ENCODE assay signal across 1 cellular context in the genomic region with DNA sequence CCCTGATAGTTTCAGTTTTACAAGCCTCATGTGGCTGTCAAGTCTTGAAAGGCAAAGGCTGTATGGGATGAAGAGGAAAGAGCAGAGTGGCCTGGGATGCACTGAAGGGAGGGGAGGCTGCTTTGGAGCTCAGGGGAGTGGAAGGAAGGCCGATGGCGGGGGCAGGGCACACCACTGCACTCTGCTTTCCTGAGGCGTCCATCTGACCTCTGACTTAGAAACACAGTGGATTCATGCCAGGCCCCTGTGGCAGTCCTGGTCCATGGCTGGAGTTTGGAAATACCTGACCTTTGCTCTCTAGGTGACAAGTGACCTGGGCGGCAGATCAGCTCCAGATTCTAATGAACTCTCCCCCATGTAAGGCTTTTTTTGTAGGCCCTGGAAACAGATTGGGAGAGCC.
TF ChIP-seq lines count a peak whose summit lies in the region.

No MANE protein-coding gene starts in this region.

TF ChIP-seq in HepG2, 621 proteins besides CTCF, POLR2A, EP300 and RAD21 (continued from another document and continues in another):
- TF ChIP-seq, protein P1, sequence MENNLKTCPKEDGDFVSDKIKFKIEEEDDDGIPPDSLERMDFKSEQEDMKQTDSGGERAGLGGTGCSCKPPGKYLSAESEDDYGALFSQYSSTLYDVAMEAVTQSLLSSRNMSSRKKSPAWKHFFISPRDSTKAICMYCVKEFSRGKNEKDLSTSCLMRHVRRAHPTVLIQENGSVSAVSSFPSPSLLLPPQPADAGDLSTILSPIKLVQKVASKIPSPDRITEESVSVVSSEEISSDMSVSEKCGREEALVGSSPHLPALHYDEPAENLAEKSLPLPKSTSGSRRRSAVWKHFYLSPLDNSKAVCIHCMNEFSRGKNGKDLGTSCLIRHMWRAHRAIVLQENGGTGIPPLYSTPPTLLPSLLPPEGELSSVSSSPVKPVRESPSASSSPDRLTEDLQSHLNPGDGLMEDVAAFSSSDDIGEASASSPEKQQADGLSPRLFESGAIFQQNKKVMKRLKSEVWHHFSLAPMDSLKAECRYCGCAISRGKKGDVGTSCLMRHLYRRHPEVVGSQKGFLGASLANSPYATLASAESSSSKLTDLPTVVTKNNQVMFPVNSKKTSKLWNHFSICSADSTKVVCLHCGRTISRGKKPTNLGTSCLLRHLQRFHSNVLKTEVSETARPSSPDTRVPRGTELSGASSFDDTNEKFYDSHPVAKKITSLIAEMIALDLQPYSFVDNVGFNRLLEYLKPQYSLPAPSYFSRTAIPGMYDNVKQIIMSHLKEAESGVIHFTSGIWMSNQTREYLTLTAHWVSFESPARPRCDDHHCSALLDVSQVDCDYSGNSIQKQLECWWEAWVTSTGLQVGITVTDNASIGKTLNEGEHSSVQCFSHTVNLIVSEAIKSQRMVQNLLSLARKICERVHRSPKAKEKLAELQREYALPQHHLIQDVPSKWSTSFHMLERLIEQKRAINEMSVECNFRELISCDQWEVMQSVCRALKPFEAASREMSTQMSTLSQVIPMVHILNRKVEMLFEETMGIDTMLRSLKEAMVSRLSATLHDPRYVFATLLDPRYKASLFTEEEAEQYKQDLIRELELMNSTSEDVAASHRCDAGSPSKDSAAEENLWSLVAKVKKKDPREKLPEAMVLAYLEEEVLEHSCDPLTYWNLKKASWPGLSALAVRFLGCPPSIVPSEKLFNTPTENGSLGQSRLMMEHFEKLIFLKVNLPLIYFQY (CRISPR knock-in tag; IDR thresholded peaks at IDR 0.05; ENCODE audit: borderline replicate concordance), result no peak
- TF ChIP-seq, protein P2, sequence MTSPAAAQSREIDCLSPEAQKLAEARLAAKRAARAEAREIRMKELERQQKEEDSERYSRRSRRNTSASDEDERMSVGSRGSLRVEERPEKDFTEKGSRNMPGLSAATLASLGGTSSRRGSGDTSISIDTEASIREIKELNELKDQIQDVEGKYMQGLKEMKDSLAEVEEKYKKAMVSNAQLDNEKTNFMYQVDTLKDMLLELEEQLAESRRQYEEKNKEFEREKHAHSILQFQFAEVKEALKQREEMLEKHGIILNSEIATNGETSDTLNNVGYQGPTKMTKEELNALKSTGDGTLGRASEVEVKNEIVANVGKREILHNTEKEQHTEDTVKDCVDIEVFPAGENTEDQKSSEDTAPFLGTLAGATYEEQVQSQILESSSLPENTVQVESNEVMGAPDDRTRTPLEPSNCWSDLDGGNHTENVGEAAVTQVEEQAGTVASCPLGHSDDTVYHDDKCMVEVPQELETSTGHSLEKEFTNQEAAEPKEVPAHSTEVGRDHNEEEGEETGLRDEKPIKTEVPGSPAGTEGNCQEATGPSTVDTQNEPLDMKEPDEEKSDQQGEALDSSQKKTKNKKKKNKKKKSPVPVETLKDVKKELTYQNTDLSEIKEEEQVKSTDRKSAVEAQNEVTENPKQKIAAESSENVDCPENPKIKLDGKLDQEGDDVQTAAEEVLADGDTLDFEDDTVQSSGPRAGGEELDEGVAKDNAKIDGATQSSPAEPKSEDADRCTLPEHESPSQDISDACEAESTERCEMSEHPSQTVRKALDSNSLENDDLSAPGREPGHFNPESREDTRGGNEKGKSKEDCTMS (CRISPR knock-in tag; conservative IDR thresholded peaks at IDR 0.05), result no peak
- TF ChIP-seq ZFX (CRISPR knock-in tag; IDR thresholded peaks at IDR 0.05; ENCODE audit: low read depth), result peak; percentile 73; the same call in 1 of the 2 replicates
- TF ChIP-seq ZNF614 (CRISPR knock-in tag; IDR thresholded peaks at IDR 0.05; ENCODE audit: borderline replicate concordance), result no peak
- no peak for TF ChIP-seq FOSL1 (CRISPR knock-in tag; IDR thresholded peaks at IDR 0.05; ENCODE audit: borderline replicate concordance)
- no peak; the same call in 1 of the 2 replicates for TF ChIP-seq MYC (CRISPR knock-in tag; IDR thresholded peaks at IDR 0.05; ENCODE audit: borderline replicate concordance)
- 0 out of 2 replicates have a peak, but pooled peaks have one; percentile 61 for TF ChIP-seq HNRNPL (IDR thresholded peaks at IDR 0.05; ENCODE audit: low read depth, low read length)
- TF ChIP-seq ZNF550 (CRISPR knock-in tag; IDR thresholded peaks at IDR 0.05; ENCODE audit: borderline replicate concordance), result no peak
- TF ChIP-seq, protein P3, sequence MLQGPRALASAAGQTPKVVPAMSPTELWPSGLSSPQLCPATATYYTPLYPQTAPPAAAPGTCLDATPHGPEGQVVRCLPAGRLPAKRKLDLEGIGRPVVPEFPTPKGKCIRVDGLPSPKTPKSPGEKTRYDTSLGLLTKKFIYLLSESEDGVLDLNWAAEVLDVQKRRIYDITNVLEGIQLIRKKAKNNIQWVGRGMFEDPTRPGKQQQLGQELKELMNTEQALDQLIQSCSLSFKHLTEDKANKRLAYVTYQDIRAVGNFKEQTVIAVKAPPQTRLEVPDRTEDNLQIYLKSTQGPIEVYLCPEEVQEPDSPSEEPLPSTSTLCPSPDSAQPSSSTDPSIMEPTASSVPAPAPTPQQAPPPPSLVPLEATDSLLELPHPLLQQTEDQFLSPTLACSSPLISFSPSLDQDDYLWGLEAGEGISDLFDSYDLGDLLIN (CRISPR knock-in tag; IDR thresholded peaks at IDR 0.05; ENCODE audit: borderline replicate concordance), result no peak
- TF ChIP-seq, protein P4, sequence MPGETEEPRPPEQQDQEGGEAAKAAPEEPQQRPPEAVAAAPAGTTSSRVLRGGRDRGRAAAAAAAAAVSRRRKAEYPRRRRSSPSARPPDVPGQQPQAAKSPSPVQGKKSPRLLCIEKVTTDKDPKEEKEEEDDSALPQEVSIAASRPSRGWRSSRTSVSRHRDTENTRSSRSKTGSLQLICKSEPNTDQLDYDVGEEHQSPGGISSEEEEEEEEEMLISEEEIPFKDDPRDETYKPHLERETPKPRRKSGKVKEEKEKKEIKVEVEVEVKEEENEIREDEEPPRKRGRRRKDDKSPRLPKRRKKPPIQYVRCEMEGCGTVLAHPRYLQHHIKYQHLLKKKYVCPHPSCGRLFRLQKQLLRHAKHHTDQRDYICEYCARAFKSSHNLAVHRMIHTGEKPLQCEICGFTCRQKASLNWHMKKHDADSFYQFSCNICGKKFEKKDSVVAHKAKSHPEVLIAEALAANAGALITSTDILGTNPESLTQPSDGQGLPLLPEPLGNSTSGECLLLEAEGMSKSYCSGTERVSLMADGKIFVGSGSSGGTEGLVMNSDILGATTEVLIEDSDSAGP (CRISPR knock-in tag; IDR thresholded peaks at IDR 0.05; ENCODE audit: borderline replicate concordance), result peak; percentile 30; the same call in 1 of the 2 replicates
- no peak for TF ChIP-seq JUN (CRISPR knock-in tag; IDR thresholded peaks at IDR 0.05)
- TF ChIP-seq, protein P5, sequence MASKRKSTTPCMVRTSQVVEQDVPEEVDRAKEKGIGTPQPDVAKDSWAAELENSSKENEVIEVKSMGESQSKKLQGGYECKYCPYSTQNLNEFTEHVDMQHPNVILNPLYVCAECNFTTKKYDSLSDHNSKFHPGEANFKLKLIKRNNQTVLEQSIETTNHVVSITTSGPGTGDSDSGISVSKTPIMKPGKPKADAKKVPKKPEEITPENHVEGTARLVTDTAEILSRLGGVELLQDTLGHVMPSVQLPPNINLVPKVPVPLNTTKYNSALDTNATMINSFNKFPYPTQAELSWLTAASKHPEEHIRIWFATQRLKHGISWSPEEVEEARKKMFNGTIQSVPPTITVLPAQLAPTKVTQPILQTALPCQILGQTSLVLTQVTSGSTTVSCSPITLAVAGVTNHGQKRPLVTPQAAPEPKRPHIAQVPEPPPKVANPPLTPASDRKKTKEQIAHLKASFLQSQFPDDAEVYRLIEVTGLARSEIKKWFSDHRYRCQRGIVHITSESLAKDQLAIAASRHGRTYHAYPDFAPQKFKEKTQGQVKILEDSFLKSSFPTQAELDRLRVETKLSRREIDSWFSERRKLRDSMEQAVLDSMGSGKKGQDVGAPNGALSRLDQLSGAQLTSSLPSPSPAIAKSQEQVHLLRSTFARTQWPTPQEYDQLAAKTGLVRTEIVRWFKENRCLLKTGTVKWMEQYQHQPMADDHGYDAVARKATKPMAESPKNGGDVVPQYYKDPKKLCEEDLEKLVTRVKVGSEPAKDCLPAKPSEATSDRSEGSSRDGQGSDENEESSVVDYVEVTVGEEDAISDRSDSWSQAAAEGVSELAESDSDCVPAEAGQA (IDR thresholded peaks at IDR 0.05; ENCODE audit: low read depth), result no peak
- TF ChIP-seq, protein P5 (CRISPR knock-in tag; IDR thresholded peaks at IDR 0.05; ENCODE audit: borderline replicate concordance), result no peak
- TF ChIP-seq TAF15 (IDR thresholded peaks at IDR 0.05; ENCODE audit: low read depth, low read length, poor library complexity, severe bottlenecking), result no peak
- no peak for TF ChIP-seq NCOA1 (CRISPR knock-in tag; IDR thresholded peaks at IDR 0.05)
- TF ChIP-seq, protein P6, sequence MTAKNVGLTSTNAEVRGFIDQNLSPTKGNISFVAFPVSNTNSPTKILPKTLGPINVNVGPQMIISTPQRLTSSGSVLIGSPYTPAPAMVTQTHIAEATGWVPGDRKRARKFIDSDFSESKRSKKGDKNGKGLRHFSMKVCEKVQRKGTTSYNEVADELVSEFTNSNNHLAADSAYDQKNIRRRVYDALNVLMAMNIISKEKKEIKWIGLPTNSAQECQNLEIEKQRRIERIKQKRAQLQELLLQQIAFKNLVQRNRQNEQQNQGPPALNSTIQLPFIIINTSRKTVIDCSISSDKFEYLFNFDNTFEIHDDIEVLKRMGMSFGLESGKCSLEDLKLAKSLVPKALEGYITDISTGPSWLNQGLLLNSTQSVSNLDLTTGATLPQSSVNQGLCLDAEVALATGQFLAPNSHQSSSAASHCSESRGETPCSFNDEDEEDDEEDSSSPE (CRISPR knock-in tag; IDR thresholded peaks at IDR 0.05), result 0 out of 2 replicates have a peak, but pooled peaks have one; percentile 19
- no peak for TF ChIP-seq ZFP62 (CRISPR knock-in tag; IDR thresholded peaks at IDR 0.05)
- TF ChIP-seq ZNF619 (CRISPR knock-in tag; IDR thresholded peaks at IDR 0.05), result no peak
- no peak for TF ChIP-seq CREM (IDR thresholded peaks at IDR 0.05)
- no peak for TF ChIP-seq CREM (CRISPR knock-in tag; IDR thresholded peaks at IDR 0.05)
- TF ChIP-seq DNMT3B (CRISPR knock-in tag; conservative IDR thresholded peaks at IDR 0.05), result no peak
- TF ChIP-seq SRF (IDR thresholded peaks at IDR 0.05; ENCODE audit: low read depth, low read length), result no peak
- peak; percentile 52; the same call in 1 of the 2 replicates for TF ChIP-seq ZBTB7A (CRISPR knock-in tag; IDR thresholded peaks at IDR 0.05)
- no peak; the same call in 1 of the 2 replicates for TF ChIP-seq KDM5B (CRISPR knock-in tag; IDR thresholded peaks at IDR 0.05; ENCODE audit: borderline replicate concordance)
- TF ChIP-seq ZNF773 (CRISPR knock-in tag; IDR thresholded peaks at IDR 0.05; ENCODE audit: borderline replicate concordance), result no peak
- TF ChIP-seq, protein P7, sequence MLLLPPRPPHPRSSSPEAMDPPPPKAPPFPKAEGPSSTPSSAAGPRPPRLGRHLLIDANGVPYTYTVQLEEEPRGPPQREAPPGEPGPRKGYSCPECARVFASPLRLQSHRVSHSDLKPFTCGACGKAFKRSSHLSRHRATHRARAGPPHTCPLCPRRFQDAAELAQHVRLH (CRISPR knock-in tag; IDR thresholded peaks at IDR 0.05; ENCODE audit: borderline replicate concordance, low read depth), result no peak
- peak; percentile 81 for TF ChIP-seq GATAD2A (CRISPR knock-in tag; IDR thresholded peaks at IDR 0.05)
- TF ChIP-seq, protein P8, sequence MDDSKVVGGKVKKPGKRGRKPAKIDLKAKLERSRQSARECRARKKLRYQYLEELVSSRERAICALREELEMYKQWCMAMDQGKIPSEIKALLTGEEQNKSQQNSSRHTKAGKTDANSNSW (CRISPR knock-in tag; IDR thresholded peaks at IDR 0.05; ENCODE audit: borderline replicate concordance), result no peak
- TF ChIP-seq REL (CRISPR knock-in tag; conservative IDR thresholded peaks at IDR 0.05), result no peak
- TF ChIP-seq, protein P9, sequence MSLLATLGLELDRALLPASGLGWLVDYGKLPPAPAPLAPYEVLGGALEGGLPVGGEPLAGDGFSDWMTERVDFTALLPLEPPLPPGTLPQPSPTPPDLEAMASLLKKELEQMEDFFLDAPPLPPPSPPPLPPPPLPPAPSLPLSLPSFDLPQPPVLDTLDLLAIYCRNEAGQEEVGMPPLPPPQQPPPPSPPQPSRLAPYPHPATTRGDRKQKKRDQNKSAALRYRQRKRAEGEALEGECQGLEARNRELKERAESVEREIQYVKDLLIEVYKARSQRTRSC (CRISPR knock-in tag; IDR thresholded peaks at IDR 0.05; ENCODE audit: low read depth), result no peak
- TF ChIP-seq HMG20A (CRISPR knock-in tag; IDR thresholded peaks at IDR 0.05; ENCODE audit: borderline replicate concordance), result no peak
- TF ChIP-seq, protein P10, sequence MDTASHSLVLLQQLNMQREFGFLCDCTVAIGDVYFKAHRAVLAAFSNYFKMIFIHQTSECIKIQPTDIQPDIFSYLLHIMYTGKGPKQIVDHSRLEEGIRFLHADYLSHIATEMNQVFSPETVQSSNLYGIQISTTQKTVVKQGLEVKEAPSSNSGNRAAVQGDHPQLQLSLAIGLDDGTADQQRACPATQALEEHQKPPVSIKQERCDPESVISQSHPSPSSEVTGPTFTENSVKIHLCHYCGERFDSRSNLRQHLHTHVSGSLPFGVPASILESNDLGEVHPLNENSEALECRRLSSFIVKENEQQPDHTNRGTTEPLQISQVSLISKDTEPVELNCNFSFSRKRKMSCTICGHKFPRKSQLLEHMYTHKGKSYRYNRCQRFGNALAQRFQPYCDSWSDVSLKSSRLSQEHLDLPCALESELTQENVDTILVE (CRISPR knock-in tag; IDR thresholded peaks at IDR 0.05), result no peak
